Comparison of ENCODE assay signal across 18 cellular contexts in genomic region chr9:97373311-97373710, GRCh38. TPM values are rescaled to one million over a fixed set of nuclear protein-coding genes. Genes with fewer than 3 reads are reported as not detected.
A peak's percentile ranks its signal among the peaks of the same experiment; 100 is the strongest.
DNase-seq lines count a peak whose midpoint lies in the region; TF ChIP-seq lines count a peak whose summit lies in the region.
"Had no signal": no experiment of that assay in that cellular context is flagged by ENCODE, and none has a peak within 500 bp of the region (broad histone marks: within the 10 kb centered on the region; RNA-seq: fewer than 3 reads in every experiment).

No MANE protein-coding gene starts in this region.

- DNase-seq in DMS79 treated with DMSO at 0.1 percent for 48 hours (lab: John Stamatoyannopoulos, UW) = peak; percentile 11
- DNase-seq in DMS79 (lab: John Stamatoyannopoulos, UW) = no peak
- DNase-seq in NCI-H1694 (lab: John Stamatoyannopoulos, UW) = peak; percentile 2
- peak in 2 of 3 donors; percentile 82 to 83 for DNase-seq in Peyer's patch
- DNase-seq in thyroid gland = peak; percentile 21 to 35
- no peak for DNase-seq in NCI-H1417 treated with DMSO at 0.1 percent for 48 hours (lab: John Stamatoyannopoulos, UW)
- DNase-seq in NCI-H510A treated with DMSO at 0.1 percent for 48 hours (lab: John Stamatoyannopoulos, UW) = no peak
- DNase-seq: 8988T; CD4-positive, alpha-beta memory T cell; EL; GF-D8; GOT3; KG1; NCI-H1092; NCI-H2081 treated with DMSO at 0.1 percent for 48 hours; SIG-M5; SK-N-SH had no signal

- H3K4me3 ChIP-seq in Peyer's patch (no peak overlapping the region), thyroid gland (replicated peaks in 1 of 3) (no peak overlapping the region)
- H3K4me3 ChIP-seq: BLaER1 treated with 17β-estradiol and CSF1 and Interleukin-3, amounts not matched to agents 10 nM and 100 nM had no signal

- H3K27ac ChIP-seq in Peyer's patch = peak overlapping the region in 2 of 4 donors; percentile 52 to 60
- no peak overlapping the region for H3K27ac ChIP-seq in thyroid gland
- H3K27ac ChIP-seq: BLaER1 treated with 17β-estradiol and CSF1 and Interleukin-3, amounts not matched to agents 10 nM and 100 nM had no signal

- H3K4me1 ChIP-seq in Peyer's patch (peaks cover 0 to 24% (median 0%) of the 10 kb centered on the region in 4 donors), thyroid gland (peaks cover 10 to 20% of the 10 kb centered on the region in 2 donors)

- H3K27me3 ChIP-seq in Peyer's patch (no peaks in the 10 kb centered on the region), thyroid gland (no peaks in the 10 kb centered on the region)
- H3K27me3 ChIP-seq: BLaER1 treated with 17β-estradiol and CSF1 and Interleukin-3, amounts not matched to agents 10 nM and 100 nM had no signal

- 89 to 97% methylated on average over 4 of the region's 4 CpGs for WGBS in thyroid gland, 2 donors

- intact Hi-C loops in thyroid gland (cut with DNase I) = no loop called here

- no peaks in the 10 kb centered on the region for H3K9me3 ChIP-seq in Peyer's patch
- no peaks in the 10 kb centered on the region for H3K9me3 ChIP-seq in thyroid gland
- H3K9me3 ChIP-seq: SK-N-SH had no signal

- H3K36me3 ChIP-seq in Peyer's patch (peaks cover 0 to 19% (median 0%) of the 10 kb centered on the region in 3 donors), thyroid gland (no peaks in the 10 kb centered on the region)
- H3K36me3 ChIP-seq: BLaER1 treated with 17β-estradiol and CSF1 and Interleukin-3, amounts not matched to agents 10 nM and 100 nM had no signal

- TF ChIP-seq POLR2A in Peyer's patch (IDR thresholded peaks at IDR 0.05) (no peak), thyroid gland (IDR thresholded peaks at IDR 0.05) (no peak)

- TF ChIP-seq CTCF in Peyer's patch (IDR thresholded peaks at IDR 0.05) (peak in 2 of 6 experiments; percentile 18 to 35), thyroid gland (IDR thresholded peaks at IDR 0.05) (no peak)

RNA-seq across cellular contexts. Expression of gene TDRD7, which starts 38.6 kb away (rescaled TPM):
- total RNA-seq in Peyer's patch (10 to 100 TPM; 11.6 to 28.5 (median 22.5) TPM), thyroid gland (10 to 100 TPM in 3 of 4 donors, 1 to 10 TPM in 1; 9.9 to 12.8 (median 11.4) TPM)

Comparison
In these comparisons a context has a peak if more than half of its experiments do, and no peak if none do; other contexts are left out.
1. DNase-seq: peak in DMS79 treated with DMSO at 0.1 percent for 48 hours (single experiment), NCI-H1694 (single experiment), Peyer's patch (2 of 3) and thyroid gland (2 of 2); none in DMS79 (single experiment), NCI-H1417 treated with DMSO at 0.1 percent for 48 hours (single experiment) and NCI-H510A treated with DMSO at 0.1 percent for 48 hours (single experiment).